In the genomic region with DNA sequence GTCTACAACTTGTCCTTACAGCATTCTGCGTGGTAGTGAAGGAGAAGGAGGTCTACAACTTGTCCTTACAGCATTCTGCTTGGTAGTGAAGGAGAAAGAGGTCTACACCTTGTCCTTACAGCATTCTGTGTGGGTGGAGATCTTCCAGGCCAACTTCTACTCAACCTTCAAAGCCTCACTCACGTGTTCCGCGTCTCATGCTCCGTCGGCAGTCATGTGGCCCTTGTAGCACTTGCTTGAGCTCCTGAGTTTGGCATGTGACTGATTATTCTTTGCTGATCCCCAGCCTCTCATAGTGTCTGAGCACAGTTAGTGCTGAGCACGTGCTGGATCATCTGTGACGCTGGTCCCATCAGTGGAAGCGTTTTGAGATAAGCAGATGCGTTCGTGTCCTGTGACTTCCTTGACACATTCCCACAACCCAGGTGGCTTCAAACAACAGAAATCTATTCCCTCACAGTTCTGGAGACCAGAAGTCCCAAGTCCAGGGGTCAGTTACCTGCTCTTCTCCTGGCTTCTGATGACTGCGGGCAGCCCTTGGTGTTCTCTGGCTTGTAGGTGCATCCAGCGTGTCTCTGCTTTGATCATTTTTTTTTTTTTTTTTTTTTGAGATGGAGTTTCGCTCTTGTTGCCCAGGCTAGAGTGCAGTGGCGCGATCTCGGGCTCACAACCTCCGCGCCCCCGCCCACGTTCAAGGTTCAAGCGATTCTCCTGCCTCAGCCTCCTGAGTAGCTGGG, we compare ENCODE assay signal across 1 cellular context.
TF ChIP-seq lines count a peak whose summit lies in the region.

No MANE protein-coding gene starts in this region.

TF ChIP-seq in HepG2, 621 proteins besides CTCF, POLR2A, EP300 and RAD21 (continued from another document and continues in another):
- TF ChIP-seq, protein P1, sequence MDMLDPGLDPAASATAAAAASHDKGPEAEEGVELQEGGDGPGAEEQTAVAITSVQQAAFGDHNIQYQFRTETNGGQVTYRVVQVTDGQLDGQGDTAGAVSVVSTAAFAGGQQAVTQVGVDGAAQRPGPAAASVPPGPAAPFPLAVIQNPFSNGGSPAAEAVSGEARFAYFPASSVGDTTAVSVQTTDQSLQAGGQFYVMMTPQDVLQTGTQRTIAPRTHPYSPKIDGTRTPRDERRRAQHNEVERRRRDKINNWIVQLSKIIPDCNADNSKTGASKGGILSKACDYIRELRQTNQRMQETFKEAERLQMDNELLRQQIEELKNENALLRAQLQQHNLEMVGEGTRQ (IDR thresholded peaks at IDR 0.05; ENCODE audit: low read depth, low read length) = peak; percentile 89
- TF ChIP-seq, protein P1 (CRISPR knock-in tag; IDR thresholded peaks at IDR 0.05; ENCODE audit: borderline replicate concordance) = peak; percentile 74; the same call in 1 of the 2 replicates
- TF ChIP-seq TBL1XR1 (IDR thresholded peaks at IDR 0.05; ENCODE audit: borderline replicate concordance, low read length, partially characterized antibody) (peak; percentile 36), ZNF614 (CRISPR knock-in tag; IDR thresholded peaks at IDR 0.05; ENCODE audit: borderline replicate concordance) (peak; percentile 26; the same call in 1 of the 2 replicates), ZNF33A (CRISPR knock-in tag; IDR thresholded peaks at IDR 0.05; ENCODE audit: borderline replicate concordance) (no peak), RARG (CRISPR knock-in tag; IDR thresholded peaks at IDR 0.05; ENCODE audit: low read depth) (no peak), ZNF776 (CRISPR knock-in tag; IDR thresholded peaks at IDR 0.05) (no peak), WIZ (CRISPR knock-in tag; IDR thresholded peaks at IDR 0.05) (no peak), ZSCAN21 (CRISPR knock-in tag; IDR thresholded peaks at IDR 0.05; ENCODE audit: borderline replicate concordance) (peak; percentile 76), SOX6 (IDR thresholded peaks at IDR 0.05) (no peak), SOX6 (CRISPR knock-in tag; IDR thresholded peaks at IDR 0.05) (peak; percentile 84), ZNF766 (CRISPR knock-in tag; IDR thresholded peaks at IDR 0.05; ENCODE audit: borderline replicate concordance) (peak; percentile 46; the same call in 1 of the 2 replicates), ELF4 (CRISPR knock-in tag; IDR thresholded peaks at IDR 0.05; ENCODE audit: borderline replicate concordance) (no peak), ZFP82 (CRISPR knock-in tag; IDR thresholded peaks at IDR 0.05; ENCODE audit: borderline replicate concordance) (no peak; the same call in 1 of the 2 replicates), AHR (CRISPR knock-in tag; IDR thresholded peaks at IDR 0.05) (peak; percentile 71; the same call in 1 of the 2 replicates), RBFOX2 (IDR thresholded peaks at IDR 0.05; ENCODE audit: low read depth, low read length) (no peak), ZNF326 (CRISPR knock-in tag; IDR thresholded peaks at IDR 0.05; ENCODE audit: borderline replicate concordance) (no peak), IKZF1 (IDR thresholded peaks at IDR 0.05) (no peak), ZFP90 (CRISPR knock-in tag; IDR thresholded peaks at IDR 0.05; ENCODE audit: borderline replicate concordance) (no peak), HNRNPLL (IDR thresholded peaks at IDR 0.05; ENCODE audit: low read depth, low read length, poor library complexity, severe bottlenecking) (no peak), ZNF253 (CRISPR knock-in tag; IDR thresholded peaks at IDR 0.05; ENCODE audit: borderline replicate concordance) (peak; percentile 67; the same call in 1 of the 2 replicates), TCF7 (IDR thresholded peaks at IDR 0.05; ENCODE audit: low read depth) (peak; percentile 72), MEIS1 (CRISPR knock-in tag; IDR thresholded peaks at IDR 0.05; ENCODE audit: borderline replicate concordance) (peak; percentile 58; the same call in 1 of the 2 replicates), SNAPC2 (CRISPR knock-in tag; IDR thresholded peaks at IDR 0.05) (peak; percentile 62; the same call in 1 of the 2 replicates), ZNF709 (CRISPR knock-in tag; IDR thresholded peaks at IDR 0.05) (peak; percentile 20; the same call in 1 of the 2 replicates), PRMT3 (CRISPR knock-in tag; IDR thresholded peaks at IDR 0.05; ENCODE audit: borderline replicate concordance, low read depth) (no peak), AGO1 (IDR thresholded peaks at IDR 0.05; ENCODE audit: low read depth, low read length, poor library complexity, severe bottlenecking) (no peak), STAG1 (CRISPR knock-in tag; IDR thresholded peaks at IDR 0.05) (no peak), ZBTB25 (CRISPR knock-in tag; IDR thresholded peaks at IDR 0.05) (no peak), MYNN (CRISPR knock-in tag; IDR thresholded peaks at IDR 0.05; ENCODE audit: low read depth) (no peak), ZNF772 (CRISPR knock-in tag; IDR thresholded peaks at IDR 0.05) (peak; percentile 72; the same call in 1 of the 2 replicates), GFI1 (CRISPR knock-in tag; IDR thresholded peaks at IDR 0.05; ENCODE audit: borderline replicate concordance) (peak; percentile 80)
- TF ChIP-seq, protein P2, sequence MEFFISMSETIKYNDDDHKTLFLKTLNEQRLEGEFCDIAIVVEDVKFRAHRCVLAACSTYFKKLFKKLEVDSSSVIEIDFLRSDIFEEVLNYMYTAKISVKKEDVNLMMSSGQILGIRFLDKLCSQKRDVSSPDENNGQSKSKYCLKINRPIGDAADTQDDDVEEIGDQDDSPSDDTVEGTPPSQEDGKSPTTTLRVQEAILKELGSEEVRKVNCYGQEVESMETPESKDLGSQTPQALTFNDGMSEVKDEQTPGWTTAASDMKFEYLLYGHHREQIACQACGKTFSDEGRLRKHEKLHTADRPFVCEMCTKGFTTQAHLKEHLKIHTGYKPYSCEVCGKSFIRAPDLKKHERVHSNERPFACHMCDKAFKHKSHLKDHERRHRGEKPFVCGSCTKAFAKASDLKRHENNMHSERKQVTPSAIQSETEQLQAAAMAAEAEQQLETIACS (CRISPR knock-in tag; IDR thresholded peaks at IDR 0.05) = peak; percentile 35; the same call in 1 of the 2 replicates
- TF ChIP-seq, protein P3, sequence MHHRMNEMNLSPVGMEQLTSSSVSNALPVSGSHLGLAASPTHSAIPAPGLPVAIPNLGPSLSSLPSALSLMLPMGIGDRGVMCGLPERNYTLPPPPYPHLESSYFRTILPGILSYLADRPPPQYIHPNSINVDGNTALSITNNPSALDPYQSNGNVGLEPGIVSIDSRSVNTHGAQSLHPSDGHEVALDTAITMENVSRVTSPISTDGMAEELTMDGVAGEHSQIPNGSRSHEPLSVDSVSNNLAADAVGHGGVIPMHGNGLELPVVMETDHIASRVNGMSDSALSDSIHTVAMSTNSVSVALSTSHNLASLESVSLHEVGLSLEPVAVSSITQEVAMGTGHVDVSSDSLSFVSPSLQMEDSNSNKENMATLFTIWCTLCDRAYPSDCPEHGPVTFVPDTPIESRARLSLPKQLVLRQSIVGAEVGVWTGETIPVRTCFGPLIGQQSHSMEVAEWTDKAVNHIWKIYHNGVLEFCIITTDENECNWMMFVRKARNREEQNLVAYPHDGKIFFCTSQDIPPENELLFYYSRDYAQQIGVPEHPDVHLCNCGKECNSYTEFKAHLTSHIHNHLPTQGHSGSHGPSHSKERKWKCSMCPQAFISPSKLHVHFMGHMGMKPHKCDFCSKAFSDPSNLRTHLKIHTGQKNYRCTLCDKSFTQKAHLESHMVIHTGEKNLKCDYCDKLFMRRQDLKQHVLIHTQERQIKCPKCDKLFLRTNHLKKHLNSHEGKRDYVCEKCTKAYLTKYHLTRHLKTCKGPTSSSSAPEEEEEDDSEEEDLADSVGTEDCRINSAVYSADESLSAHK (CRISPR knock-in tag; IDR thresholded peaks at IDR 0.05; ENCODE audit: borderline replicate concordance) = no peak
- TF ChIP-seq, protein P4, sequence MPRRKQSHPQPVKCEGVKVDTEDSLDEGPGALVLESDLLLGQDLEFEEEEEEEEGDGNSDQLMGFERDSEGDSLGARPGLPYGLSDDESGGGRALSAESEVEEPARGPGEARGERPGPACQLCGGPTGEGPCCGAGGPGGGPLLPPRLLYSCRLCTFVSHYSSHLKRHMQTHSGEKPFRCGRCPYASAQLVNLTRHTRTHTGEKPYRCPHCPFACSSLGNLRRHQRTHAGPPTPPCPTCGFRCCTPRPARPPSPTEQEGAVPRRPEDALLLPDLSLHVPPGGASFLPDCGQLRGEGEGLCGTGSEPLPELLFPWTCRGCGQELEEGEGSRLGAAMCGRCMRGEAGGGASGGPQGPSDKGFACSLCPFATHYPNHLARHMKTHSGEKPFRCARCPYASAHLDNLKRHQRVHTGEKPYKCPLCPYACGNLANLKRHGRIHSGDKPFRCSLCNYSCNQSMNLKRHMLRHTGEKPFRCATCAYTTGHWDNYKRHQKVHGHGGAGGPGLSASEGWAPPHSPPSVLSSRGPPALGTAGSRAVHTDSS (CRISPR knock-in tag; conservative IDR thresholded peaks at IDR 0.05) = no peak
- TF ChIP-seq, protein P5, sequence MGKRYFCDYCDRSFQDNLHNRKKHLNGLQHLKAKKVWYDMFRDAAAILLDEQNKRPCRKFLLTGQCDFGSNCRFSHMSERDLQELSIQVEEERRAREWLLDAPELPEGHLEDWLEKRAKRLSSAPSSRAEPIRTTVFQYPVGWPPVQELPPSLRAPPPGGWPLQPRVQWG (CRISPR knock-in tag; IDR thresholded peaks at IDR 0.05; ENCODE audit: borderline replicate concordance, low read depth) = no peak
- TF ChIP-seq, protein P6, sequence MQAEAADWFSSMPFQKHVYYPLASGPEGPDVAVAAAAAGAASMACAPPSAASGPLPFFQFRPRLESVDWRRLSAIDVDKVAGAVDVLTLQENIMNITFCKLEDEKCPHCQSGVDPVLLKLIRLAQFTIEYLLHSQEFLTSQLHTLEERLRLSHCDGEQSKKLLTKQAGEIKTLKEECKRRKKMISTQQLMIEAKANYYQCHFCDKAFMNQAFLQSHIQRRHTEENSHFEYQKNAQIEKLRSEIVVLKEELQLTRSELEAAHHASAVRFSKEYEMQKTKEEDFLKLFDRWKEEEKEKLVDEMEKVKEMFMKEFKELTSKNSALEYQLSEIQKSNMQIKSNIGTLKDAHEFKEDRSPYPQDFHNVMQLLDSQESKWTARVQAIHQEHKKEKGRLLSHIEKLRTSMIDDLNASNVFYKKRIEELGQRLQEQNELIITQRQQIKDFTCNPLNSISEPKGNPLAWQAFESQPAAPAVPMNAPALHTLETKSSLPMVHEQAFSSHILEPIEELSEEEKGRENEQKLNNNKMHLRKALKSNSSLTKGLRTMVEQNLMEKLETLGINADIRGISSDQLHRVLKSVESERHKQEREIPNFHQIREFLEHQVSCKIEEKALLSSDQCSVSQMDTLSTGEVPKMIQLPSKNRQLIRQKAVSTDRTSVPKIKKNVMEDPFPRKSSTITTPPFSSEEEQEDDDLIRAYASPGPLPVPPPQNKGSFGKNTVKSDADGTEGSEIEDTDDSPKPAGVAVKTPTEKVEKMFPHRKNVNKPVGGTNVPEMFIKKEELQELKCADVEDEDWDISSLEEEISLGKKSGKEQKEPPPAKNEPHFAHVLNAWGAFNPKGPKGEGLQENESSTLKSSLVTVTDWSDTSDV (CRISPR knock-in tag; IDR thresholded peaks at IDR 0.05) = no peak
- TF ChIP-seq, protein P7, sequence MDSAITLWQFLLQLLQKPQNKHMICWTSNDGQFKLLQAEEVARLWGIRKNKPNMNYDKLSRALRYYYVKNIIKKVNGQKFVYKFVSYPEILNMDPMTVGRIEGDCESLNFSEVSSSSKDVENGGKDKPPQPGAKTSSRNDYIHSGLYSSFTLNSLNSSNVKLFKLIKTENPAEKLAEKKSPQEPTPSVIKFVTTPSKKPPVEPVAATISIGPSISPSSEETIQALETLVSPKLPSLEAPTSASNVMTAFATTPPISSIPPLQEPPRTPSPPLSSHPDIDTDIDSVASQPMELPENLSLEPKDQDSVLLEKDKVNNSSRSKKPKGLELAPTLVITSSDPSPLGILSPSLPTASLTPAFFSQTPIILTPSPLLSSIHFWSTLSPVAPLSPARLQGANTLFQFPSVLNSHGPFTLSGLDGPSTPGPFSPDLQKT (CRISPR knock-in tag; IDR thresholded peaks at IDR 0.05; ENCODE audit: borderline replicate concordance) = no peak
- TF ChIP-seq, protein P8, sequence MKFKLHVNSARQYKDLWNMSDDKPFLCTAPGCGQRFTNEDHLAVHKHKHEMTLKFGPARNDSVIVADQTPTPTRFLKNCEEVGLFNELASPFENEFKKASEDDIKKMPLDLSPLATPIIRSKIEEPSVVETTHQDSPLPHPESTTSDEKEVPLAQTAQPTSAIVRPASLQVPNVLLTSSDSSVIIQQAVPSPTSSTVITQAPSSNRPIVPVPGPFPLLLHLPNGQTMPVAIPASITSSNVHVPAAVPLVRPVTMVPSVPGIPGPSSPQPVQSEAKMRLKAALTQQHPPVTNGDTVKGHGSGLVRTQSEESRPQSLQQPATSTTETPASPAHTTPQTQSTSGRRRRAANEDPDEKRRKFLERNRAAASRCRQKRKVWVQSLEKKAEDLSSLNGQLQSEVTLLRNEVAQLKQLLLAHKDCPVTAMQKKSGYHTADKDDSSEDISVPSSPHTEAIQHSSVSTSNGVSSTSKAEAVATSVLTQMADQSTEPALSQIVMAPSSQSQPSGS (CRISPR knock-in tag; IDR thresholded peaks at IDR 0.05) = peak; percentile 30; the same call in 1 of the 2 replicates
- TF ChIP-seq, protein P9, sequence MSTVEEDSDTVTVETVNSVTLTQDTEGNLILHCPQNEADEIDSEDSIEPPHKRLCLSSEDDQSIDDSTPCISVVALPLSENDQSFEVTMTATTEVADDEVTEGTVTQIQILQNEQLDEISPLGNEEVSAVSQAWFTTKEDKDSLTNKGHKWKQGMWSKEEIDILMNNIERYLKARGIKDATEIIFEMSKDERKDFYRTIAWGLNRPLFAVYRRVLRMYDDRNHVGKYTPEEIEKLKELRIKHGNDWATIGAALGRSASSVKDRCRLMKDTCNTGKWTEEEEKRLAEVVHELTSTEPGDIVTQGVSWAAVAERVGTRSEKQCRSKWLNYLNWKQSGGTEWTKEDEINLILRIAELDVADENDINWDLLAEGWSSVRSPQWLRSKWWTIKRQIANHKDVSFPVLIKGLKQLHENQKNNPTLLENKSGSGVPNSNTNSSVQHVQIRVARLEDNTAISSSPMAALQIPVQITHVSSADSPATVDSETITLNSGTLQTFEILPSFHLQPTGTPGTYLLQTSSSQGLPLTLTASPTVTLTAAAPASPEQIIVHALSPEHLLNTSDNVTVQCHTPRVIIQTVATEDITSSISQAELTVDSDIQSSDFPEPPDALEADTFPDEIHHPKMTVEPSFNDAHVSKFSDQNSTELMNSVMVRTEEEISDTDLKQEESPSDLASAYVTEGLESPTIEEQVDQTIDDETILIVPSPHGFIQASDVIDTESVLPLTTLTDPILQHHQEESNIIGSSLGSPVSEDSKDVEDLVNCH (CRISPR knock-in tag; IDR thresholded peaks at IDR 0.05) = peak; percentile 76; the same call in 1 of the 2 replicates
